8 cellular contexts compared by ENCODE assay signal in genomic region chr1:32393832-32394140, GRCh38. TPM values are rescaled to one million over a fixed set of nuclear protein-coding genes. Genes with fewer than 3 reads are reported as not detected.
DNase-seq lines count a peak whose midpoint lies in the region; ATAC-seq, FAIRE-seq and TF ChIP-seq lines count a peak whose summit lies in the region.

No MANE protein-coding gene starts in this region.

- peaks cover 8% of the 10 kb centered on the region; the same call in 1 of the 2 replicates for H3K9me1 ChIP-seq in IMR-90 (ENCODE audit: insufficient read depth, low read length)

- no peak overlapping the region for H2BK20ac ChIP-seq in IMR-90 (ENCODE audit: low read depth, low read length)

- no peak overlapping the region; the same call in 1 of the 2 replicates for H3K18ac ChIP-seq in IMR-90 (ENCODE audit: low read depth, low read length)

- H4K91ac ChIP-seq in IMR-90 (ENCODE audit: insufficient read depth, low read depth, low read length), result peak overlapping the region; percentile 62; the same call in 1 of the 2 replicates

- H3K9me3 Mint-ChIP-seq in activated naive CD4-positive, alpha-beta T cell treated with anti-CD3 and anti-CD28 coated beads for 36 hours, result peaks cover 2% of the 10 kb centered on the region

- DNase-seq in AG08396 (ENCODE audit: low spot score) (peak; percentile 36), IMR-90 (no peak), heart left ventricle (peak in 2 of 5 donors; percentile 46 to 49), renal cortical epithelial cell (ENCODE audit: low read depth) (peak; percentile 7), GM19239 (ENCODE audit: insufficient read length, low spot score) (no peak), islet precursor cell (no peak)
- DNase-seq in activated naive CD4-positive, alpha-beta T cell treated with anti-CD3 and anti-CD28 coated beads for 36 hours, result peak; percentile 49

- H3K27me3 ChIP-seq in IMR-90 (ENCODE audit: control insufficient read depth, insufficient read depth, low read length), result no peaks in the 10 kb centered on the region
- H3K27me3 ChIP-seq in heart left ventricle, result no peaks in the 10 kb centered on the region

- FAIRE-seq in GM19239 (lab: Jason Lieb, UNC), result no peak

- H3K9ac ChIP-seq in IMR-90 (ENCODE audit: low read depth, low read length), result peak overlapping the region; percentile 88

- peak overlapping the region; percentile 59 for H4K5ac ChIP-seq in IMR-90 (ENCODE audit: low read depth, low read length)

- no TSS peak for BruUV-seq in IMR-90 (replicated peaks; lab: Mats Ljungman, UMichigan)

- H2AK5ac ChIP-seq in IMR-90 (ENCODE audit: low read depth, low read length), result 0 out of 2 replicates have a peak overlapping the region, but pooled peaks have one; percentile 57

- H2BK5ac ChIP-seq in IMR-90 (ENCODE audit: low read depth, low read length, poor library complexity, severe bottlenecking), result peak overlapping the region; percentile 80

- H2BK15ac ChIP-seq in IMR-90 (ENCODE audit: low read depth, low read length), result no peak overlapping the region

- H3K79me1 ChIP-seq in IMR-90 (ENCODE audit: low read depth in 1 of 2, low read length in 2 of 2), result peaks cover 34 to 58% of the 10 kb centered on the region in 2 experiments

- peaks cover 3% of the 10 kb centered on the region; the same call in 1 of the 2 replicates for H4K20me1 ChIP-seq in IMR-90 (ENCODE audit: insufficient read depth, low read length)

- peak overlapping the region; percentile 73 for H3K4me3 ChIP-seq in IMR-90 (ENCODE audit: insufficient read depth, low read depth, low read length)
- H3K4me3 ChIP-seq in heart left ventricle, result peak overlapping the region; percentile 64 to 98 (median 92)

- H3K4me3 Mint-ChIP-seq in activated naive CD4-positive, alpha-beta T cell treated with anti-CD3 and anti-CD28 coated beads for 36 hours, result peak overlapping the region; percentile 100

- peak overlapping the region; percentile 4 to 91; a peak in 3 of 4 replicates for H4K8ac ChIP-seq in IMR-90 (ENCODE audit: low read depth in 2 of 2, low read length in 2 of 2)

- dilution Hi-C loops in IMR-90 (cut with HindIII; ENCODE audit: low sequenced_read_pairs, unreplicated experiment), result no loop called here

- ATAC-seq in GM19351 (IDR thresholded peaks at IDR 0.05; ENCODE audit: unreplicated experiment), result peak; percentile 11
- ATAC-seq in IMR-90 (ENCODE audit: low read depth), result peak; percentile 16
- peak; percentile 6 to 32 (median 20) for ATAC-seq in heart left ventricle

- in situ Hi-C loops in IMR-90 (cut with MboI; ENCODE audit: low sequenced_read_pairs), result no loop called here

- peak overlapping the region; percentile 77; the same call in 1 of the 2 replicates for H3K23ac ChIP-seq in IMR-90 (ENCODE audit: low read depth, low read length)

- peaks cover 19% of the 10 kb centered on the region for H3K36me3 ChIP-seq in IMR-90 (ENCODE audit: control insufficient read depth, insufficient read depth, low read length)
- H3K36me3 ChIP-seq in heart left ventricle, result peaks cover 0 to 44% (median 33%) of the 10 kb centered on the region in 9 donors

- peaks cover 4% of the 10 kb centered on the region for H3K36me3 Mint-ChIP-seq in activated naive CD4-positive, alpha-beta T cell treated with anti-CD3 and anti-CD28 coated beads for 36 hours (ENCODE audit: low read depth)

- no peak for TF ChIP-seq CTCF in IMR-90 (conservative IDR thresholded peaks at IDR 0.05; ENCODE audit: low read depth, low read length)
- TF ChIP-seq CTCF in heart left ventricle (IDR thresholded peaks at IDR 0.05), result no peak

- H3K4me1 ChIP-seq in IMR-90 (ENCODE audit: control insufficient read depth, insufficient read depth, low read length), result peaks cover 4% of the 10 kb centered on the region
- peaks cover 7 to 50% (median 32%) of the 10 kb centered on the region in 12 donors for H3K4me1 ChIP-seq in heart left ventricle

- POLR2A ChIA-PET in IMR-90 (lab: Charles Lee; ENCODE audit: unreplicated experiment), result no interaction called here

- peaks cover 31% of the 10 kb centered on the region for H3K4me1 Mint-ChIP-seq in activated naive CD4-positive, alpha-beta T cell treated with anti-CD3 and anti-CD28 coated beads for 36 hours (ENCODE audit: low read depth)

- H2BK120ac ChIP-seq in IMR-90 (ENCODE audit: low read depth, low read length), result no peak overlapping the region

- WGBS in IMR-90 (ENCODE audit: extremely low coverage in 2 of 2, insufficient read length in 1 of 2), 2 experiments, result 2% methylated on average over 15 of the region's 15 CpGs; no CpG with 5 or more reads in 1 of the 2 experiments
- 1 to 2% (median 2%) methylated on average over 15 of the region's 15 CpGs for whole genome bisulfite sequencing in heart left ventricle, 4 donors

- H3K27me3 Mint-ChIP-seq in activated naive CD4-positive, alpha-beta T cell treated with anti-CD3 and anti-CD28 coated beads for 36 hours (ENCODE audit: low read depth), result no peaks in the 10 kb centered on the region

- peak overlapping the region; percentile 89 for H3K14ac ChIP-seq in IMR-90 (replicated peaks; ENCODE audit: low read depth, low read length)

- no peaks in the 10 kb centered on the region for H3K9me3 ChIP-seq in IMR-90 (ENCODE audit: control insufficient read depth, insufficient read depth, low read length)
- H3K9me3 ChIP-seq in heart left ventricle, result no peaks in the 10 kb centered on the region

- TF ChIP-seq RAD21 in IMR-90 (IDR thresholded peaks at IDR 0.05; ENCODE audit: low read length), result no peak

- peak overlapping the region; percentile 91 for H2AK9ac ChIP-seq in IMR-90 (replicated peaks; ENCODE audit: low read depth, low read length, poor library complexity)

- CTCF ChIA-PET in IMR-90 (lab: Yijun Ruan, JAX), result interaction anchor here (1.3 kb wide), 1 partner anchor 17 kb away, joined by 4 read pairs; no protein-coding TSS in a partner anchor
- CTCF ChIA-PET in activated naive CD4-positive, alpha-beta T cell treated with anti-CD3 and anti-CD28 coated beads for 36 hours (lab: Charles Lee), result interaction anchor here (1.3 to 1.7 kb wide), 2 partner anchors 61 to 178 kb away, joined by 3 to 11 read pairs; no protein-coding TSS in a partner anchor

- H3K27ac Mint-ChIP-seq in activated naive CD4-positive, alpha-beta T cell treated with anti-CD3 and anti-CD28 coated beads for 36 hours, result peak overlapping the region; percentile 99

- peak overlapping the region; percentile 94 for H2AFZ ChIP-seq in IMR-90 (replicated peaks; ENCODE audit: low read length, poor library complexity)

- intact Hi-C loops in IMR-90 (cut with micrococcal nuclease), result loop anchor here (1.0 to 5.0 kb wide), 2 partner anchors 56 to 178 kb away; partner anchors contain the start of gene MARCKSL1
- intact Hi-C loops in activated naive CD4-positive, alpha-beta T cell treated with anti-CD3 and anti-CD28 coated beads for 36 hours (cut with micrococcal nuclease), result loop anchor here (2.0 to 10.0 kb wide), 3 partner anchors 43 to 261 kb away; partner anchors contain the start of genes MARCKSL1, RBBP4 and ZBTB8OS
- intact Hi-C loops in heart left ventricle (cut with DNase I), result loop anchor here in 5 of 10 donors (2.0 to 10.0 kb wide), 4 partner anchors 41 to 179 kb away; partner anchors contain the start of genes EIF3I (in 2 of the 5) and TMEM234 (in 2 of the 5)

- H3K27ac ChIP-seq in IMR-90 (ENCODE audit: insufficient read depth, low read length), result peak overlapping the region; percentile 83
- peak overlapping the region; percentile 86 to 97 (median 90) for H3K27ac ChIP-seq in heart left ventricle

- no peak overlapping the region for H3K56ac ChIP-seq in IMR-90 (ENCODE audit: extremely low read depth, insufficient read depth, low read length)

- H3K4me2 ChIP-seq in IMR-90 (ENCODE audit: low read depth, low read length), result peak overlapping the region; percentile 92

- peak overlapping the region; percentile 86 for H3K4ac ChIP-seq in IMR-90 (ENCODE audit: low read depth, low read length)

- TF ChIP-seq POLR2A in IMR-90 (IDR thresholded peaks at IDR 0.05; ENCODE audit: low read depth, low read length), result no peak
- no peak for TF ChIP-seq POLR2A in heart left ventricle (IDR thresholded peaks at IDR 0.05)

TF ChIP-seq in IMR-90, 13 proteins besides CTCF, POLR2A, EP300 and RAD21 (continues in another document):
- TF ChIP-seq CEBPB (IDR thresholded peaks at IDR 0.05; ENCODE audit: low read depth, low read length), result no peak

RNA-seq across cellular contexts. Expression of gene BSDC1, which starts 0.5 kb away (rescaled TPM):
- total RNA-seq in IMR-90 (2012; rRNA removed), result 50.8 and 60.4 TPM in 2 replicates
- polyA plus RNA-seq in IMR-90 (2012; rRNA removed), result 50.4 and 56.8 TPM in 2 replicates
- polyA plus RNA-seq in IMR-90 (2012; cell fraction: cytosol; rRNA removed), result 31.5 and 48.4 TPM in 2 replicates
- polyA plus RNA-seq in IMR-90 (2012; cell fraction: nucleus; rRNA removed; ENCODE audit: low replicate concordance), result 81.3 and 110 TPM in 2 replicates
- total RNA-seq in activated naive CD4-positive, alpha-beta T cell treated with anti-CD3 and anti-CD28 coated beads for 36 hours, result 10 to 100 TPM; 35.2 to 38.3 TPM
- total RNA-seq in heart left ventricle, result 10 to 100 TPM; 35.6 to 53.2 (median 44.5) TPM
- 10 to 100 TPM; 25.1 to 46.9 TPM for polyA plus RNA-seq in heart left ventricle
- 85.1 and 90.1 TPM in 2 replicates for total RNA-seq in renal cortical epithelial cell

RNA-seq across cellular contexts. Expression of gene TSSK3, which starts 31.4 kb away (rescaled TPM):
- not detected in 2 replicates for total RNA-seq in IMR-90 (2012; rRNA removed)
- 0.24 and 0.96 TPM in 2 replicates for polyA plus RNA-seq in IMR-90 (2012; rRNA removed)
- polyA plus RNA-seq in IMR-90 (2012; cell fraction: cytosol; rRNA removed), result 0.15 TPM in 1 of 2 replicates, not detected in the other
- polyA plus RNA-seq in IMR-90 (2012; cell fraction: nucleus; rRNA removed; ENCODE audit: low replicate concordance), result 1.7 and 2.9 TPM in 2 replicates
- total RNA-seq in activated naive CD4-positive, alpha-beta T cell treated with anti-CD3 and anti-CD28 coated beads for 36 hours, result 1 to 10 TPM in 1 of 2 experiments, under 1 TPM in 1; 0.84 to 1.9 TPM
- total RNA-seq in heart left ventricle, result 1 to 10 TPM in 6 of 9 donors, under 1 TPM in 1, not detected in 2; 0.72 to 2.6 (median 1.7) TPM
- 1 to 10 TPM in 1 of 2 donors, under 1 TPM in 1; 0.37 to 3.1 TPM for polyA plus RNA-seq in heart left ventricle
- total RNA-seq in renal cortical epithelial cell, result 0.20 TPM in 1 of 2 replicates, not detected in the other

RNA-seq across cellular contexts. Expression of gene FAM229A, which starts 31.5 kb away (rescaled TPM):
- total RNA-seq in IMR-90 (2012; rRNA removed) (0.28 and 0.36 TPM in 2 replicates), heart left ventricle (1 to 10 TPM; 1.2 to 4.4 (median 2.1) TPM), renal cortical epithelial cell (1.5 and 1.9 TPM in 2 replicates)
- polyA plus RNA-seq in IMR-90 (2012; rRNA removed) (3.9 and 4.3 TPM in 2 replicates), heart left ventricle (1 to 10 TPM; 1.4 to 4.0 TPM)
- 0.64 and 1.4 TPM in 2 replicates for polyA plus RNA-seq in IMR-90 (2012; cell fraction: cytosol; rRNA removed)
- polyA plus RNA-seq in IMR-90 (2012; cell fraction: nucleus; rRNA removed; ENCODE audit: low replicate concordance), result 73.8 and 94.1 TPM in 2 replicates
- total RNA-seq in activated naive CD4-positive, alpha-beta T cell treated with anti-CD3 and anti-CD28 coated beads for 36 hours, result 1 to 10 TPM; 2.1 to 3.4 TPM

RNA-seq across cellular contexts. Expression of gene MARCKSL1, which starts 57.8 kb away (rescaled TPM):
- 34.7 and 37.5 TPM in 2 replicates for total RNA-seq in IMR-90 (2012; rRNA removed)
- 199 and 218 TPM in 2 replicates for polyA plus RNA-seq in IMR-90 (2012; rRNA removed)
- 217 and 260 TPM in 2 replicates for polyA plus RNA-seq in IMR-90 (2012; cell fraction: cytosol; rRNA removed)
- polyA plus RNA-seq in IMR-90 (2012; cell fraction: nucleus; rRNA removed; ENCODE audit: low replicate concordance), result 68.1 and 74.1 TPM in 2 replicates
- total RNA-seq in activated naive CD4-positive, alpha-beta T cell treated with anti-CD3 and anti-CD28 coated beads for 36 hours, result 10 to 100 TPM; 14.4 to 15.9 TPM
- total RNA-seq in heart left ventricle, result 10 to 100 TPM in 7 of 9 donors, 1 to 10 TPM in 2; 6.8 to 44.0 (median 12.1) TPM
- 10 to 100 TPM in 1 of 2 donors, 1 to 10 TPM in 1; 8.1 to 29.8 TPM for polyA plus RNA-seq in heart left ventricle
- 32.8 and 70.9 TPM in 2 replicates for total RNA-seq in renal cortical epithelial cell

Comparison
In these comparisons a context has a peak if more than half of its experiments do, and no peak if none do; other contexts are left out.
1. DNase-seq: peak in AG08396 (single experiment), activated naive CD4-positive, alpha-beta T cell treated with anti-CD3 and anti-CD28 coated beads for 36 hours (single experiment) and renal cortical epithelial cell (single experiment); none in IMR-90 (single experiment), GM19239 (single experiment) and islet precursor cell (single experiment).
2. Peak in every context shown above with its lines, with median percentiles within 50 percentile points of each other: ATAC-seq.